ENCODE assay signal across 32 cellular contexts in genomic region chr6:11835065-11835464, GRCh38. TPM values are rescaled to one million over a fixed set of nuclear protein-coding genes. Genes with fewer than 3 reads are reported as not detected.
DNase-seq lines count a peak whose midpoint lies in the region; ATAC-seq, FAIRE-seq and TF ChIP-seq lines count a peak whose summit lies in the region.
"Had no signal": no experiment of that assay in that cellular context is flagged by ENCODE, and none has a peak within 500 bp of the region (broad histone marks: within the 10 kb centered on the region; RNA-seq: fewer than 3 reads in every experiment).

No MANE protein-coding gene starts in this region.

- H4K20me1 ChIP-seq in BLaER1 (no peaks in the 10 kb centered on the region), GM12878 (ENCODE audit: control insufficient read depth, insufficient read depth) (no peaks in the 10 kb centered on the region)

- no TSS peak for BruUV-seq in GM12878 (replicated peaks; lab: Mats Ljungman, UMichigan)

- no peaks in the 10 kb centered on the region for H3K79me2 ChIP-seq in GM12878 (ENCODE audit: control insufficient read depth, insufficient read depth, low read length)
- H3K79me2 ChIP-seq: parathyroid adenoma had no signal

- peak; percentile 64 for FAIRE-seq in GM18507 (lab: Jason Lieb, UNC)
- FAIRE-seq in GM12878 (lab: Jason Lieb, UNC): no peak
- FAIRE-seq: endothelial cell of umbilical vein, RCC 7860 had no signal

- POLR2A ChIA-PET in GM12878 (lab: Charles Lee): interaction anchor here (0.9 to 2.1 kb wide), 7 partner anchors 10 to 460 kb away, joined by 3 to 13 read pairs (median 4); no protein-coding TSS in a partner anchor

- no peak overlapping the region for H3K27ac ChIP-seq in BLaER1
- H3K27ac ChIP-seq in GM12878 (ENCODE audit: control insufficient read depth, insufficient read depth): peak overlapping the region; percentile 95
- H3K27ac ChIP-seq: breast epithelium, parathyroid adenoma, SJCRH30, thoracic aorta, uterus, VCaP had no signal

- 15% methylated on average over 2 of the region's 2 CpGs for WGBS in GM12878 (ENCODE audit: insufficient coverage, insufficient replicate concordance, low lambda C conversion rate, missing lambda C conversion rate)

- H3K9me3 ChIP-seq in BLaER1 (peaks cover 13% of the 10 kb centered on the region), GM12878 (replicated peaks; ENCODE audit: control insufficient read depth, insufficient read depth, low read length) (peaks cover 29% of the 10 kb centered on the region)
- H3K9me3 ChIP-seq: breast epithelium, SJCRH30, thoracic aorta, uterus had no signal

- no peak for TF ChIP-seq EP300 in GM12878 (IDR thresholded peaks at IDR 0.05; ENCODE audit: borderline replicate concordance in 1 of 2, control insufficient read depth in 1 of 2, low read depth in 2 of 2, low read length in 2 of 2)

- no peak for TF ChIP-seq CTCF in GM12878 (IDR thresholded peaks at IDR 0.05 in 2 of 3, conservative IDR thresholded peaks at IDR 0.05 in 1 of 3; ENCODE audit: control insufficient read depth in 2 of 3, extremely low read depth in 1 of 3, insufficient read depth in 1 of 3, low read depth in 3 of 3, low read length in 3 of 3)

- ATAC-seq in GM12878 (peak; percentile 8; the same call in 1 of the 3 replicates), left lobe of liver (peak; percentile 39), GM21381 (IDR thresholded peaks at IDR 0.05; ENCODE audit: unreplicated experiment) (no peak)
- ATAC-seq: activated CD4-positive, alpha-beta T cell treated with anti-CD3 and anti-CD28 coated beads for 36 hours; activated CD8-positive, alpha-beta T cell treated with anti-CD3 and anti-CD28 coated beads, Interleukin-2, amount 10 ng/mL, durations not matched to agents 7 days and 5 days; activated naive CD4-positive, alpha-beta T cell treated with anti-CD3 and anti-CD28 coated beads, Interleukin-2, amount 50 U/mL, for 72 hours; CD8-positive, alpha-beta T cell; GM23338; stimulated activated naive CD8-positive, alpha-beta T cell treated with anti-CD3 and anti-CD28 coated beads, Interleukin-15, amount 100 ng/mL, for 72 hours had no signal

- H3K27me3 ChIP-seq in BLaER1: no peaks in the 10 kb centered on the region
- H3K27me3 ChIP-seq in GM12878 (replicated peaks in 1 of 2; ENCODE audit: control insufficient read depth in 2 of 2, insufficient read depth in 2 of 2, low read length in 1 of 2): no peaks in the 10 kb centered on the region
- H3K27me3 ChIP-seq: breast epithelium, SJCRH30, uterus had no signal

- H3K4me1 ChIP-seq in BLaER1 (peaks cover 12% of the 10 kb centered on the region), GM12878 (ENCODE audit: control insufficient read depth, insufficient read depth, low read length) (peaks cover 35% of the 10 kb centered on the region)
- H3K4me1 ChIP-seq: breast epithelium, SJCRH30, uterus had no signal

- no peak for TF ChIP-seq RAD21 in GM12878 (IDR thresholded peaks at IDR 0.05; ENCODE audit: insufficient read depth, low read depth, low read length)

- RAD21 ChIA-PET in GM12878 (lab: Charles Lee; ENCODE audit: unreplicated experiment): interaction anchor here (0.7 to 5.8 kb wide), 18 partner anchors 10 to 454 kb away, joined by 3 to 47 read pairs (median 5); no protein-coding TSS in a partner anchor

- peak overlapping the region; percentile 9 for H2AFZ ChIP-seq in GM12878 (ENCODE audit: control insufficient read depth, low read depth, low read length)
- H2AFZ ChIP-seq: GM23338, parathyroid adenoma had no signal

- CTCF ChIA-PET in GM12878 (lab: Yijun Ruan, JAX): interaction anchor here (0.6 to 2.7 kb wide), 9 partner anchors 9 to 121 kb away, joined by 3 to 8 read pairs (median 4); no protein-coding TSS in a partner anchor

- DNase-seq in GM18507 (ENCODE audit: extremely low spot score, insufficient read length, low read depth): no peak
- no peak for DNase-seq in GM12878 (ENCODE audit: low read depth, low spot score)
- DNase-seq in left lobe of liver (ENCODE audit: low spot score): no peak
- no peak for DNase-seq in NCI-H1417 treated with DMSO at 0.1 percent for 48 hours (lab: John Stamatoyannopoulos, UW)
- no peak for DNase-seq in NCI-H345 treated with DMSO at 0.1 percent for 48 hours (lab: John Stamatoyannopoulos, UW; ENCODE audit: unreplicated experiment)
- no peak for DNase-seq in glomerular visceral epithelial cell (ENCODE audit: extremely low spot score)
- DNase-seq: activated CD4-positive, alpha-beta T cell treated with anti-CD3 and anti-CD28 coated beads for 36 hours; activated CD8-positive, alpha-beta T cell treated with anti-CD3 and anti-CD28 coated beads, Interleukin-2, amount 10 ng/mL, durations not matched to agents 7 days and 5 days; CD8-positive, alpha-beta T cell; DMS 273 treated with DMSO at 0.1 percent for 48 hours; EL; mesenchymal stem cell; NCI-H1092 treated with DMSO at 0.1 percent for 48 hours; NCI-H187; NCI-H2227 treated with DMSO at 0.1 percent for 48 hours; SJCRH30; stimulated activated CD4-positive, alpha-beta T cell treated with anti-CD3 and anti-CD28 coated beads, Interleukin-2, amount 100 ng/mL, for 24 hours; stimulated activated naive CD8-positive, alpha-beta T cell treated with anti-CD3 and anti-CD28 coated beads, Interleukin-15, amount 100 ng/mL, for 72 hours; T1000; uterus had no signal

- in situ Hi-C loops in GM12878 (cut with MboI): no loop called here

- H3K9ac ChIP-seq in BLaER1 (no peak overlapping the region), GM12878 (ENCODE audit: control insufficient read depth, insufficient read depth, low read length) (peak overlapping the region; percentile 16)
- H3K9ac ChIP-seq: parathyroid adenoma had no signal

- H3K4me2 ChIP-seq in BLaER1 (0 out of 2 replicates have a peak overlapping the region, but pooled peaks have one; percentile 13), GM12878 (ENCODE audit: control insufficient read depth, insufficient read depth) (0 out of 2 replicates have a peak overlapping the region, but pooled peaks have one; percentile 23)
- H3K4me2 ChIP-seq: GM23338 had no signal

- SMC1A ChIA-PET in GM12878 (lab: Charles Lee; ENCODE audit: uncharacterized antibody, unreplicated experiment): interaction anchor here (0.6 to 5.4 kb wide), 25 partner anchors 9 to 299 kb away, joined by 3 to 44 read pairs (median 6); no protein-coding TSS in a partner anchor

- intact Hi-C loops in GM12878 (cut with micrococcal nuclease; ENCODE audit: unreplicated experiment): loop anchor here (2.0 kb wide), 4 partner anchors 102 to 282 kb away; no protein-coding TSS in a partner anchor

- no peak for TF ChIP-seq POLR2A in GM12878 (IDR thresholded peaks at IDR 0.05; ENCODE audit: low read depth, low read length)

- no peak overlapping the region for H3K4me3 ChIP-seq in BLaER1
- no peak overlapping the region for H3K4me3 ChIP-seq in GM12878
- H3K4me3 ChIP-seq: breast epithelium, GM23338, SJCRH30, thoracic aorta, uterus had no signal

- H3K36me3 ChIP-seq in BLaER1 (no peaks in the 10 kb centered on the region), GM12878 (ENCODE audit: control insufficient read depth in 2 of 2, insufficient read depth in 2 of 2, low read length in 1 of 2) (no peaks in the 10 kb centered on the region)
- H3K36me3 ChIP-seq: breast epithelium, SJCRH30, thoracic aorta, uterus had no signal

TF ChIP-seq in GM12878, 131 proteins besides CTCF, POLR2A, EP300 and RAD21:
- no peak for TF ChIP-seq SUPT20H (IDR thresholded peaks at IDR 0.05; ENCODE audit: borderline replicate concordance, control insufficient read depth, low read depth, low read length)
- peak; percentile 62 for TF ChIP-seq POLR2AphosphoS5 (IDR thresholded peaks at IDR 0.05; ENCODE audit: low read length)
- TF ChIP-seq TAF1 (IDR thresholded peaks at IDR 0.05; ENCODE audit: borderline replicate concordance, low read depth, low read length): 0 out of 2 replicates have a peak, but pooled peaks have one; percentile 39
- no peak for TF ChIP-seq NR2F1 (conservative IDR thresholded peaks at IDR 0.05)
- no peak for TF ChIP-seq LARP7 (IDR thresholded peaks at IDR 0.05)
- no peak for TF ChIP-seq EED (IDR thresholded peaks at IDR 0.05; ENCODE audit: low read depth)
- TF ChIP-seq TCF7 (IDR thresholded peaks at IDR 0.05; ENCODE audit: borderline replicate concordance): peak; percentile 63; the same call in 1 of the 2 replicates

RNA-seq across cellular contexts. Expression of gene ADTRP, which starts 56.5 kb away (rescaled TPM):
- total RNA-seq in GM12878 (2013; cell fraction: nucleolus; rRNA removed): 1.6 and 2.0 TPM in 2 replicates
- total RNA-seq in GM12878 (2014; rRNA removed): 1.4 and 2.2 TPM in 2 replicates
- total RNA-seq in GM12878 (2014; rRNA removed; fragmentation: Illumina TruSeq; extraction: Trizol): 2.1 and 2.5 TPM in 2 replicates
- total RNA-seq in GM12878 (2021): 1.7 and 2.5 TPM in 2 replicates
- 1.7 TPM for polyA plus RNA-seq in GM12878 (2011; ENCODE audit: low read depth)
- 0.10 and 0.14 TPM in 2 replicates for polyA plus RNA-seq in GM12878 (2011; rRNA removed)
- polyA plus RNA-seq in GM12878 (2011; cell fraction: cytosol; rRNA removed): not detected in 2 replicates
- polyA plus RNA-seq in GM12878 (2011; cell fraction: nucleus; rRNA removed): 0.47 and 0.52 TPM in 2 replicates
- polyA plus RNA-seq in GM12878 (2012): 2.5 and 3.2 TPM in 2 replicates
- polyA plus RNA-seq in GM12878 (2014; fragmentation: Illumina TruSeq; extraction: Trizol): 1.7 and 2.1 TPM in 2 replicates
- 1 to 10 TPM; 2.5 to 2.6 TPM for polyA plus RNA-seq in GM12878 (2014; fragmentation: Nextera tagmentation; extraction: Ambion mirVana)
- 1.3 and 2.2 TPM in 2 replicates for polyA plus RNA-seq in GM12878 (2014; rRNA removed)
- polyA plus RNA-seq in GM12878 (2016; fragmentation: Nextera tagmentation; extraction: Ambion mirVana): under 1 TPM; 0.72 to 0.84 TPM
- polyA minus RNA-seq in GM12878 (2011; rRNA and poly(A)+ RNA removed): 0.10 TPM in 1 of 2 replicates, not detected in the other
- not detected in 2 replicates for polyA minus RNA-seq in GM12878 (2011; cell fraction: cytosol; rRNA and poly(A)+ RNA removed)
- polyA minus RNA-seq in GM12878 (2011; cell fraction: nucleus; rRNA and poly(A)+ RNA removed): 0.12 and 0.29 TPM in 2 replicates
- 0.25 TPM for total RNA-seq in left lobe of liver
- total RNA-seq: A673, GM23338, neural crest cell, SJCRH30, thoracic aorta, uterus had no signal
- polyA plus RNA-seq: GM23338 had no signal
